ENCODE assay signal across 9 cellular contexts in the genomic region with DNA sequence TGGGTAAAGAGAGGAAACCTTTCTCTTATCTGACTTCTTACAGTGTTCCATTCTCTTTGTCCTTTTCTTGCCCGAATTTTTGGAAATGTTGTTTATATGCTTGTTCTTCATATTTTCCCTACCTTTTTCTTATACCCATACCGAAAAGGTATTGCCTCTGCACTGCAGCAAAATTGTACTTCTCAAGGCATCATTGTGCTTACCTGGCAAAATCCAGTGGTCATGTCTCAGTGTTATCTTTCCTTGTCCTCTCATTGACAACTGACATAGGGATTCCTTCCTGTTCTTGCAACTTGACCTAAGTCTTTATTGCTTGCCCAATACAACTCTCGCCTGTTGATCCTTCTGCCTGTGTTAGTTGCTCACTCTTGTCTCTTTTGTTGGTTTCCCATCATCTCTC.
"Had no signal": no experiment of that assay in that cellular context is flagged by ENCODE, and none has a peak within 500 bp of the region (broad histone marks: within the 10 kb centered on the region; RNA-seq: fewer than 3 reads in every experiment).

No MANE protein-coding gene starts in this region.

- H3K4me3 ChIP-seq: GM23248, HAP-1 had no signal

- H3K4me3 Mint-ChIP-seq: HFFc6, IgD-negative memory B cell had no signal

- H2AFZ ChIP-seq: GM23248 had no signal

- H3K27me3 Mint-ChIP-seq: IgD-negative memory B cell had no signal

- ATAC-seq: HCT116 had no signal

- H3K36me3 ChIP-seq: HAP-1 had no signal

- DNase-seq: GM23248, GOT3, H7, HFFc6, KG1 had no signal

- H3K4me1 Mint-ChIP-seq: IgD-negative memory B cell had no signal

- H3K9me3 ChIP-seq: HAP-1 had no signal

- H3K4me1 ChIP-seq: HAP-1 had no signal

- H3K36me3 Mint-ChIP-seq: IgD-negative memory B cell had no signal

- H3K9ac ChIP-seq: GM23248 had no signal

- H3K27ac ChIP-seq: GM23248, HL-60 had no signal

- H3K27ac Mint-ChIP-seq: HFFc6, IgD-negative memory B cell had no signal
